1 cellular context compared by ENCODE assay signal in genomic region chr11:115247404-115247803, GRCh38.
TF ChIP-seq lines count a peak whose summit lies in the region.

No MANE protein-coding gene starts in this region.

TF ChIP-seq in HepG2, 621 proteins besides CTCF, POLR2A, EP300 and RAD21:
- no peak for TF ChIP-seq POGZ (CRISPR knock-in tag; IDR thresholded peaks at IDR 0.05)
- no peak for TF ChIP-seq ZNF292 (CRISPR knock-in tag; IDR thresholded peaks at IDR 0.05; ENCODE audit: borderline replicate concordance, low read depth)
- TF ChIP-seq HNF4A (CRISPR knock-in tag; IDR thresholded peaks at IDR 0.05) = peak; percentile 52
- TF ChIP-seq ZZZ3 (CRISPR knock-in tag; IDR thresholded peaks at IDR 0.05; ENCODE audit: borderline replicate concordance) = no peak
- TF ChIP-seq ETV5 (CRISPR knock-in tag; IDR thresholded peaks at IDR 0.05; ENCODE audit: borderline replicate concordance) = no peak
- TF ChIP-seq NCOR1 (IDR thresholded peaks at IDR 0.05; ENCODE audit: borderline replicate concordance, low read length) = peak; percentile 53; the same call in 1 of the 2 replicates
- TF ChIP-seq FOXC1 (CRISPR knock-in tag; IDR thresholded peaks at IDR 0.05; ENCODE audit: borderline replicate concordance) = no peak
- TF ChIP-seq CCAR2 (optimal IDR thresholded peaks at IDR 0.05; ENCODE audit: low read depth, low read length) = no peak
- TF ChIP-seq ZNF317 (CRISPR knock-in tag; IDR thresholded peaks at IDR 0.05) = 0 out of 2 replicates have a peak, but pooled peaks have one; percentile 25
- no peak for TF ChIP-seq GABPA (IDR thresholded peaks at IDR 0.05; ENCODE audit: low read depth, low read length)
- no peak for TF ChIP-seq GABPA (CRISPR knock-in tag; IDR thresholded peaks at IDR 0.05; ENCODE audit: low read depth)
- no peak for TF ChIP-seq ZNF839 (CRISPR knock-in tag; IDR thresholded peaks at IDR 0.05; ENCODE audit: borderline replicate concordance)
- TF ChIP-seq ZNF567 (CRISPR knock-in tag; IDR thresholded peaks at IDR 0.05; ENCODE audit: borderline replicate concordance) = no peak
- TF ChIP-seq ZNF33B (CRISPR knock-in tag; IDR thresholded peaks at IDR 0.05) = no peak
- TF ChIP-seq ZNF30 (CRISPR knock-in tag; IDR thresholded peaks at IDR 0.05) = no peak
- TF ChIP-seq ZBTB20 (CRISPR knock-in tag; IDR thresholded peaks at IDR 0.05; ENCODE audit: borderline replicate concordance, low read depth) = no peak
- no peak for TF ChIP-seq ZFP37 (CRISPR knock-in tag; IDR thresholded peaks at IDR 0.05; ENCODE audit: borderline replicate concordance)
